9 cellular contexts compared by ENCODE assay signal in genomic region chr1:18256318-18257235, GRCh38.
DNase-seq lines count a peak whose midpoint lies in the region; ATAC-seq and TF ChIP-seq lines count a peak whose summit lies in the region.
"Had no signal": no experiment of that assay in that cellular context is flagged by ENCODE, and none has a peak within 500 bp of the region (broad histone marks: within the 10 kb centered on the region; RNA-seq: fewer than 3 reads in every experiment).

No MANE protein-coding gene starts in this region.

- DNase-seq in GM03348 (ENCODE audit: low spot score): peak; percentile 56
- peak; percentile 41 for DNase-seq in MG63
- DNase-seq in activated T-helper 1 cell treated with anti-CD3 and anti-CD28 coated beads, Interleukin-12 subunit alpha, Interleukin-12 subunit beta, Interleukin-2, Interleukin-4 antibody, amounts not matched to agents 30 ng/mL and 10 ng/mL and 1 ng/mL, durations not matched to agents 14 hours and 24 hours and 36 hours (ENCODE audit: low spot score): peak; percentile 2
- no peak for DNase-seq in left lung
- no peak for DNase-seq in NCI-H2227 (lab: John Stamatoyannopoulos, UW; ENCODE audit: unreplicated experiment)
- DNase-seq in effector CD8-positive, alpha-beta T cell (lab: John Stamatoyannopoulos, UW): no peak
- DNase-seq in superior temporal gyrus (ENCODE audit: extremely low spot score): no peak

- H3K36me3 Mint-ChIP-seq in activated T-helper 1 cell treated with anti-CD3 and anti-CD28 coated beads, Interleukin-12 subunit alpha, Interleukin-12 subunit beta, Interleukin-2, Interleukin-4 antibody, amounts not matched to agents 30 ng/mL and 10 ng/mL and 1 ng/mL, durations not matched to agents 14 hours and 24 hours and 36 hours (ENCODE audit: low read depth): no peaks in the 10 kb centered on the region

- H3K4me1 ChIP-seq in left lung: no peaks in the 10 kb centered on the region

- no peaks in the 10 kb centered on the region for H3K9me3 Mint-ChIP-seq in activated T-helper 1 cell treated with anti-CD3 and anti-CD28 coated beads, Interleukin-12 subunit alpha, Interleukin-12 subunit beta, Interleukin-2, Interleukin-4 antibody, amounts not matched to agents 30 ng/mL and 10 ng/mL and 1 ng/mL, durations not matched to agents 14 hours and 24 hours and 36 hours

- TF ChIP-seq CTCF in left lung (IDR thresholded peaks at IDR 0.05): no peak

- intact Hi-C loops in activated T-helper 1 cell treated with anti-CD3 and anti-CD28 coated beads, Interleukin-12 subunit alpha, Interleukin-12 subunit beta, Interleukin-2, Interleukin-4 antibody, amounts not matched to agents 30 ng/mL and 10 ng/mL and 1 ng/mL, durations not matched to agents 14 hours and 24 hours and 36 hours (cut with micrococcal nuclease): no loop called here
- intact Hi-C loops in left lung (cut with DNase I): no loop called here

- no peak overlapping the region for H3K27ac ChIP-seq in left lung
- H3K27ac ChIP-seq: ovary had no signal

- H3K27me3 ChIP-seq in MG63 (no peaks in the 10 kb centered on the region), left lung (peaks cover 0 to 37% of the 10 kb centered on the region in 2 donors)
- H3K27me3 ChIP-seq: ovary had no signal

- H3K36me3 ChIP-seq in MG63: no peaks in the 10 kb centered on the region
- no peaks in the 10 kb centered on the region for H3K36me3 ChIP-seq in left lung
- H3K36me3 ChIP-seq: ovary had no signal

- H3K4me3 ChIP-seq in MG63: no peak overlapping the region
- no peak overlapping the region for H3K4me3 ChIP-seq in left lung
- H3K4me3 ChIP-seq: ovary had no signal

- no peaks in the 10 kb centered on the region for H3K27me3 Mint-ChIP-seq in activated T-helper 1 cell treated with anti-CD3 and anti-CD28 coated beads, Interleukin-12 subunit alpha, Interleukin-12 subunit beta, Interleukin-2, Interleukin-4 antibody, amounts not matched to agents 30 ng/mL and 10 ng/mL and 1 ng/mL, durations not matched to agents 14 hours and 24 hours and 36 hours (ENCODE audit: insufficient read depth)

- ATAC-seq in left lung: peak; percentile 76
- no peak for ATAC-seq in HG02852 (IDR thresholded peaks at IDR 0.05; ENCODE audit: unreplicated experiment)

- no peaks in the 10 kb centered on the region for H3K4me1 Mint-ChIP-seq in activated T-helper 1 cell treated with anti-CD3 and anti-CD28 coated beads, Interleukin-12 subunit alpha, Interleukin-12 subunit beta, Interleukin-2, Interleukin-4 antibody, amounts not matched to agents 30 ng/mL and 10 ng/mL and 1 ng/mL, durations not matched to agents 14 hours and 24 hours and 36 hours (ENCODE audit: low read depth)

- H3K9me3 ChIP-seq in MG63 (no peaks in the 10 kb centered on the region), left lung (peaks cover 0 to 2% of the 10 kb centered on the region in 2 donors)

- no peak overlapping the region for H3K4me3 Mint-ChIP-seq in activated T-helper 1 cell treated with anti-CD3 and anti-CD28 coated beads, Interleukin-12 subunit alpha, Interleukin-12 subunit beta, Interleukin-2, Interleukin-4 antibody, amounts not matched to agents 30 ng/mL and 10 ng/mL and 1 ng/mL, durations not matched to agents 14 hours and 24 hours and 36 hours

- H3K27ac Mint-ChIP-seq in activated T-helper 1 cell treated with anti-CD3 and anti-CD28 coated beads, Interleukin-12 subunit alpha, Interleukin-12 subunit beta, Interleukin-2, Interleukin-4 antibody, amounts not matched to agents 30 ng/mL and 10 ng/mL and 1 ng/mL, durations not matched to agents 14 hours and 24 hours and 36 hours: no peak overlapping the region

Comparison
In these comparisons a context has a peak if more than half of its experiments do, and no peak if none do; other contexts are left out.
1. DNase-seq: peak in GM03348 (single experiment), MG63 (single experiment) and activated T-helper 1 cell treated with anti-CD3 and anti-CD28 coated beads, Interleukin-12 subunit alpha, Interleukin-12 subunit beta, Interleukin-2, Interleukin-4 antibody, amounts not matched to agents 30 ng/mL and 10 ng/mL and 1 ng/mL, durations not matched to agents 14 hours and 24 hours and 36 hours (single experiment); none in left lung (0 of 2), NCI-H2227 (single experiment), effector CD8-positive, alpha-beta T cell (single experiment) and superior temporal gyrus (single experiment).